Comparison of ENCODE assay signal across 11 cellular contexts in genomic region chr2:32427672-32428622, GRCh38.
A peak's percentile ranks its signal among the peaks of the same experiment; 100 is the strongest.
DNase-seq lines count a peak whose midpoint lies in the region; ATAC-seq, FAIRE-seq and TF ChIP-seq lines count a peak whose summit lies in the region.
"Had no signal": no experiment of that assay in that cellular context is flagged by ENCODE, and none has a peak within 500 bp of the region (broad histone marks: within the 10 kb centered on the region; RNA-seq: fewer than 3 reads in every experiment).

No MANE protein-coding gene starts in this region.

- H4K5ac ChIP-seq in IMR-90 (ENCODE audit: low read depth, low read length): peak overlapping the region; percentile 86

- no peak for TF ChIP-seq POLR2A in A549 (IDR thresholded peaks at IDR 0.05; ENCODE audit: low read length)
- TF ChIP-seq POLR2A in IMR-90 (IDR thresholded peaks at IDR 0.05; ENCODE audit: low read depth, low read length): no peak
- TF ChIP-seq POLR2A in testis (IDR thresholded peaks at IDR 0.05): no peak

- H3K79me1 ChIP-seq in IMR-90 (ENCODE audit: low read depth in 1 of 2, low read length in 2 of 2): peaks cover 26 to 49% of the 10 kb centered on the region in 2 experiments

- no peak overlapping the region for H3K56ac ChIP-seq in IMR-90 (ENCODE audit: extremely low read depth, insufficient read depth, low read length)

- peak overlapping the region; percentile 31 for H2AK5ac ChIP-seq in IMR-90 (ENCODE audit: low read depth, low read length)

- POLR2A ChIA-PET in A549 (lab: Yijun Ruan, JAX) (no interaction called here), IMR-90 (lab: Charles Lee; ENCODE audit: unreplicated experiment) (interaction anchor here (0.7 kb wide), 1 partner anchor 9 kb away, joined by 3 read pairs; no protein-coding TSS in a partner anchor)

- CTCF ChIA-PET in A549 (lab: Yijun Ruan, JAX): interaction anchor here (1.0 kb wide), 1 partner anchor 57 kb away, joined by 3 read pairs; no protein-coding TSS in a partner anchor
- CTCF ChIA-PET in IMR-90 (lab: Yijun Ruan, JAX): interaction anchor here (0.6 kb wide), 1 partner anchor 25 kb away, joined by 4 read pairs; no protein-coding TSS in a partner anchor

- no peak overlapping the region for H3K9ac ChIP-seq in IMR-90 (ENCODE audit: low read depth, low read length)

- H4K91ac ChIP-seq in IMR-90 (ENCODE audit: insufficient read depth, low read depth, low read length): peak overlapping the region; percentile 66

- dilution Hi-C loops in IMR-90 (cut with HindIII; ENCODE audit: low sequenced_read_pairs, unreplicated experiment): no loop called here

- no peak for TF ChIP-seq EP300 in A549 (IDR thresholded peaks at IDR 0.05)

- H3K36me3 ChIP-seq in IMR-90 (ENCODE audit: control insufficient read depth, insufficient read depth, low read length) (peaks cover 12% of the 10 kb centered on the region), testis (ENCODE audit: low read depth, missing control alignments) (no peaks in the 10 kb centered on the region)

- H3K4me2 ChIP-seq in A549: peak overlapping the region; percentile 14; the same call in 1 of the 3 replicates
- H3K4me2 ChIP-seq in IMR-90 (ENCODE audit: low read depth, low read length): peak overlapping the region; percentile 55

- TF ChIP-seq CTCF in A549 (IDR thresholded peaks at IDR 0.05): no peak
- no peak for TF ChIP-seq CTCF in IMR-90 (conservative IDR thresholded peaks at IDR 0.05; ENCODE audit: low read depth, low read length)
- TF ChIP-seq CTCF in GM20000 (IDR thresholded peaks at IDR 0.05; ENCODE audit: extremely low read depth, missing control alignments): no peak
- TF ChIP-seq CTCF in testis (IDR thresholded peaks at IDR 0.05): no peak

- H2BK15ac ChIP-seq in IMR-90 (ENCODE audit: low read depth, low read length): 0 out of 3 replicates have a peak overlapping the region, but pooled peaks have one; percentile 11

- H3K9me3 ChIP-seq in A549 (no peaks in the 10 kb centered on the region), IMR-90 (ENCODE audit: control insufficient read depth, insufficient read depth, low read length) (no peaks in the 10 kb centered on the region), testis (no peaks in the 10 kb centered on the region)

- peak overlapping the region; percentile 69 for H3K23ac ChIP-seq in IMR-90 (ENCODE audit: low read depth, low read length)

- H3K27ac ChIP-seq in A549 (no peak overlapping the region), IMR-90 (ENCODE audit: insufficient read depth, low read length) (peak overlapping the region; percentile 7; the same call in 1 of the 2 replicates), testis (no peak overlapping the region)

- no peak overlapping the region for H2AFZ ChIP-seq in IMR-90 (replicated peaks; ENCODE audit: low read length, poor library complexity)

- peaks cover 5% of the 10 kb centered on the region for H3K9me1 ChIP-seq in IMR-90 (ENCODE audit: insufficient read depth, low read length)

- in situ Hi-C loops in IMR-90 (cut with MboI; ENCODE audit: low sequenced_read_pairs): no loop called here

- no TSS peak for BruUV-seq in IMR-90 (replicated peaks; lab: Mats Ljungman, UMichigan)

- H2AK9ac ChIP-seq in IMR-90 (replicated peaks; ENCODE audit: low read depth, low read length, poor library complexity): no peak overlapping the region

- peak overlapping the region; percentile 62 for H2BK5ac ChIP-seq in IMR-90 (ENCODE audit: low read depth, low read length, poor library complexity, severe bottlenecking)

- WGBS in A549 (ENCODE audit: missing lambda C conversion rate): 66% methylated on average over 6 of the region's 6 CpGs
- 80% methylated on average over 1 of the region's 6 CpGs; no CpG with 5 or more reads in 1 of the 2 experiments for WGBS in IMR-90 (ENCODE audit: extremely low coverage in 2 of 2, insufficient read length in 1 of 2), 2 experiments
- 64 to 72% methylated on average over 6 of the region's 6 CpGs for WGBS in testis, 2 donors

- no peaks in the 10 kb centered on the region for H3K27me3 ChIP-seq in IMR-90 (ENCODE audit: control insufficient read depth, insufficient read depth, low read length)
- no peaks in the 10 kb centered on the region for H3K27me3 ChIP-seq in testis

- H3K4me3 ChIP-seq in A549 (no peak overlapping the region), IMR-90 (ENCODE audit: insufficient read depth, low read depth, low read length) (no peak overlapping the region), testis (no peak overlapping the region)

- H3K14ac ChIP-seq in IMR-90 (replicated peaks; ENCODE audit: low read depth, low read length): peak overlapping the region; percentile 67; the same call in 1 of the 2 replicates

- peaks cover 27% of the 10 kb centered on the region for H3K4me1 ChIP-seq in A549
- H3K4me1 ChIP-seq in IMR-90 (ENCODE audit: control insufficient read depth, insufficient read depth, low read length): peaks cover 19% of the 10 kb centered on the region
- peaks cover 3% of the 10 kb centered on the region for H3K4me1 ChIP-seq in testis

- H4K20me1 ChIP-seq in IMR-90 (ENCODE audit: insufficient read depth, low read length): peaks cover 4% of the 10 kb centered on the region; the same call in 1 of the 2 replicates

- H2BK120ac ChIP-seq in IMR-90 (ENCODE audit: low read depth, low read length): peak overlapping the region; percentile 48

- no peak for FAIRE-seq in A549 (lab: Jason Lieb, UNC)

- ATAC-seq in A549: peak; percentile 56 to 61; a peak in 5 of 6 replicates
- no peak for ATAC-seq in IMR-90 (ENCODE audit: low read depth)
- ATAC-seq in HG02798 (IDR thresholded peaks at IDR 0.05; ENCODE audit: poor library complexity, unreplicated experiment): no peak
- no peak for ATAC-seq in GM19023 (IDR thresholded peaks at IDR 0.05; ENCODE audit: unreplicated experiment)
- ATAC-seq: HCT116 had no signal

- peak overlapping the region; percentile 44 for H3K4ac ChIP-seq in IMR-90 (ENCODE audit: low read depth, low read length)

- TF ChIP-seq RAD21 in A549 (conservative IDR thresholded peaks at IDR 0.05 in 1 of 2, IDR thresholded peaks at IDR 0.05 in 1 of 2) (no peak), IMR-90 (IDR thresholded peaks at IDR 0.05; ENCODE audit: low read length) (no peak)

- H4K8ac ChIP-seq in IMR-90 (ENCODE audit: low read depth in 2 of 2, low read length in 2 of 2): peak overlapping the region in 1 of 2 experiments; percentile 81; a peak in 2 of 4 replicates

- intact Hi-C loops in IMR-90 (cut with micrococcal nuclease): no loop called here
- intact Hi-C loops in testis (cut with DNase I; ENCODE audit: low total_unique reads): no loop called here

- H3K18ac ChIP-seq in IMR-90 (ENCODE audit: low read depth, low read length): peak overlapping the region; percentile 74

- peak overlapping the region; percentile 46; the same call in 1 of the 2 replicates for H2BK20ac ChIP-seq in IMR-90 (ENCODE audit: low read depth, low read length)

- DNase-seq in A549 (ENCODE audit: low read depth in 1 of 2, low spot score in 1 of 2) (no peak), IMR-90 (no peak), NCI-H774 (lab: John Stamatoyannopoulos, UW) (peak; percentile 75), left kidney (ENCODE audit: low read depth, low spot score) (peak; percentile 67), GM20000 (ENCODE audit: low spot score) (no peak), testis (no peak)
- DNase-seq: activated CD4-positive, alpha-beta T cell treated with anti-CD3 and anti-CD28 coated beads, Interleukin-2, amount 50 U/mL, for 48 hours; head of caudate nucleus had no signal

TF ChIP-seq in A549, 52 proteins besides CTCF, POLR2A, EP300 and RAD21 (continues in another document):
- TF ChIP-seq KDM1A (IDR thresholded peaks at IDR 0.05; ENCODE audit: low read depth) (no peak), JUNB (IDR thresholded peaks at IDR 0.05) (no peak), KDM5A (IDR thresholded peaks at IDR 0.05) (no peak), MYC (IDR thresholded peaks at IDR 0.05; ENCODE audit: borderline replicate concordance, low read length) (no peak), FOXS1 (CRISPR knock-in tag; IDR thresholded peaks at IDR 0.05) (no peak), HDAC2 (IDR thresholded peaks at IDR 0.05) (no peak), USF2 (IDR thresholded peaks at IDR 0.05) (no peak), CHD4 (IDR thresholded peaks at IDR 0.05; ENCODE audit: borderline replicate concordance) (no peak)

TF ChIP-seq in IMR-90, 13 proteins besides CTCF, POLR2A, EP300 and RAD21:
- TF ChIP-seq BHLHE40 (IDR thresholded peaks at IDR 0.05; ENCODE audit: low read depth, low read length) (no peak), CHD1 (IDR thresholded peaks at IDR 0.05; ENCODE audit: low read depth, low read length) (no peak), USF2 (IDR thresholded peaks at IDR 0.05; ENCODE audit: low read depth, low read length) (no peak), RCOR1 (IDR thresholded peaks at IDR 0.05; ENCODE audit: insufficient replicate concordance, low read length) (no peak), RFX5 (IDR thresholded peaks at IDR 0.05; ENCODE audit: low read depth, low read length) (no peak), FOS (IDR thresholded peaks at IDR 0.05; ENCODE audit: low read depth, low read length) (no peak), MXI1 (IDR thresholded peaks at IDR 0.05; ENCODE audit: borderline replicate concordance, low read depth, low read length) (no peak), NFE2L2 (IDR thresholded peaks at IDR 0.05; ENCODE audit: low read depth, low read length) (no peak), SMC3 (IDR thresholded peaks at IDR 0.05; ENCODE audit: low read depth, low read length) (no peak), MAZ (IDR thresholded peaks at IDR 0.05; ENCODE audit: borderline replicate concordance, low read depth, low read length) (no peak), ELK1 (IDR thresholded peaks at IDR 0.05; ENCODE audit: borderline replicate concordance, low read depth, low read length) (no peak), CEBPB (IDR thresholded peaks at IDR 0.05; ENCODE audit: low read depth, low read length) (no peak), MAFK (IDR thresholded peaks at IDR 0.05; ENCODE audit: low read depth, low read length) (no peak)
TF ChIP-seq in IMR-90: peak in this region for 0.

Comparison
In these comparisons a context has a peak if more than half of its experiments do, and no peak if none do; other contexts are left out.
1. ATAC-seq: peak in A549 (2 of 2); none in IMR-90 (single experiment), HG02798 (single experiment) and GM19023 (single experiment).
2. DNase-seq: peak in NCI-H774 (single experiment) and left kidney (single experiment); none in A549 (0 of 2), IMR-90 (single experiment), GM20000 (single experiment) and testis (single experiment).